1 cellular context compared by ENCODE assay signal in genomic region chr10:119120413-119120867, GRCh38.
TF ChIP-seq lines count a peak whose summit lies in the region.

No MANE protein-coding gene starts in this region.

TF ChIP-seq in GM12878, 131 proteins besides CTCF, POLR2A, EP300 and RAD21 (continued from another document):
- TF ChIP-seq SREBF1 (IDR thresholded peaks at IDR 0.05; ENCODE audit: low read length) (no peak), NR2F1 (conservative IDR thresholded peaks at IDR 0.05) (peak; percentile 95), MTA3 (IDR thresholded peaks at IDR 0.05; ENCODE audit: borderline replicate concordance, low read length) (peak; percentile 59; the same call in 1 of the 2 replicates), MTA2 (IDR thresholded peaks at IDR 0.05; ENCODE audit: low read depth) (peak; percentile 95), RELA (IDR thresholded peaks at IDR 0.05; ENCODE audit: borderline replicate concordance, partially characterized antibody) (peak; percentile 48), DPF2 (IDR thresholded peaks at IDR 0.05) (peak; percentile 85), JUNB (IDR thresholded peaks at IDR 0.05) (peak; percentile 90), ZSCAN29 (IDR thresholded peaks at IDR 0.05) (peak; percentile 85), EED (IDR thresholded peaks at IDR 0.05; ENCODE audit: low read depth) (peak; percentile 82), KLF5 (IDR thresholded peaks at IDR 0.05; ENCODE audit: partially characterized antibody) (peak; percentile 71), RB1 (IDR thresholded peaks at IDR 0.05; ENCODE audit: borderline replicate concordance) (no peak), RUNX3 (IDR thresholded peaks at IDR 0.05; ENCODE audit: low read length) (peak; percentile 93), ATF7 (IDR thresholded peaks at IDR 0.05; ENCODE audit: low read depth) (peak; percentile 93), RAD51 (IDR thresholded peaks at IDR 0.05) (peak; percentile 76), POU2F2 (IDR thresholded peaks at IDR 0.05; ENCODE audit: borderline replicate concordance, low read depth, low read length) (0 out of 3 replicates have a peak, but pooled peaks have one; percentile 48), ZNF207 (IDR thresholded peaks at IDR 0.05; ENCODE audit: borderline replicate concordance) (0 out of 2 replicates have a peak, but pooled peaks have one; percentile 35), TBL1XR1 (IDR thresholded peaks at IDR 0.05; ENCODE audit: low read depth, low read length) (peak; percentile 75; the same call in 1 of the 2 replicates), TCF7 (IDR thresholded peaks at IDR 0.05; ENCODE audit: borderline replicate concordance) (no peak), CREM (IDR thresholded peaks at IDR 0.05; ENCODE audit: low read depth) (peak; percentile 74; the same call in 1 of the 2 replicates), YY1 (IDR thresholded peaks at IDR 0.05; ENCODE audit: low read depth, low read length) (peak; percentile 87), MEF2A (IDR thresholded peaks at IDR 0.05; ENCODE audit: insufficient read depth, low read depth, low read length) (peak; percentile 98), PAX5 (IDR thresholded peaks at IDR 0.05; ENCODE audit: borderline replicate concordance, low read depth, low read length) (peak; percentile 61; the same call in 1 of the 2 replicates), MLLT1 (IDR thresholded peaks at IDR 0.05) (peak; percentile 83), FOXM1 (IDR thresholded peaks at IDR 0.05; ENCODE audit: low read depth, low read length) (peak; percentile 87), USF1 (IDR thresholded peaks at IDR 0.05; ENCODE audit: borderline replicate concordance, extremely low read length, insufficient read depth, low read depth, low read length) (no peak)
